ENCODE assay signal across 10 cellular contexts in genomic region chr10:133100706-133101463, GRCh38. TPM values are rescaled to one million over a fixed set of nuclear protein-coding genes. Genes with fewer than 3 reads are reported as not detected.
DNase-seq lines count a peak whose midpoint lies in the region; ATAC-seq and TF ChIP-seq lines count a peak whose summit lies in the region.
"Had no signal": no experiment of that assay in that cellular context is flagged by ENCODE, and none has a peak within 500 bp of the region (broad histone marks: within the 10 kb centered on the region; RNA-seq: fewer than 3 reads in every experiment).

No MANE protein-coding gene starts in this region.

- CTCF ChIA-PET in activated CD4-positive, alpha-beta T cell treated with anti-CD3 and anti-CD28 coated beads for 36 hours (lab: Charles Lee) = interaction anchor here (1.0 kb wide), 1 partner anchor 24 kb away, joined by 3 read pairs; no protein-coding TSS in a partner anchor

- H3K9me3 ChIP-seq in endodermal cell (ENCODE audit: control insufficient read depth, low read length) = no peaks in the 10 kb centered on the region

- POLR2A ChIA-PET in activated CD4-positive, alpha-beta T cell treated with anti-CD3 and anti-CD28 coated beads for 36 hours (lab: Charles Lee) = interaction anchor here (0.6 kb wide), 1 partner anchor 42 kb away, joined by 10 read pairs; no protein-coding TSS in a partner anchor

- H3K27me3 ChIP-seq in endodermal cell (ENCODE audit: control insufficient read depth, insufficient read depth, low read length, poor library complexity, severe bottlenecking) = no peaks in the 10 kb centered on the region

- no peaks in the 10 kb centered on the region for H3K36me3 ChIP-seq in endodermal cell (ENCODE audit: control insufficient read depth, insufficient read depth, low read length)

- TF ChIP-seq CTCF in endodermal cell (conservative IDR thresholded peaks at IDR 0.05) = no peak
- TF ChIP-seq CTCF in chondrocyte (IDR thresholded peaks at IDR 0.05) = no peak

- H3K4me1 Mint-ChIP-seq in activated CD4-positive, alpha-beta T cell treated with anti-CD3 and anti-CD28 coated beads for 36 hours = peaks cover 3% of the 10 kb centered on the region
- no peaks in the 10 kb centered on the region for H3K4me1 Mint-ChIP-seq in endodermal cell
- no peaks in the 10 kb centered on the region for H3K4me1 Mint-ChIP-seq in chondrocyte (ENCODE audit: low read depth)

- H3K9me3 Mint-ChIP-seq in activated CD4-positive, alpha-beta T cell treated with anti-CD3 and anti-CD28 coated beads for 36 hours (ENCODE audit: low read depth) = no peaks in the 10 kb centered on the region
- H3K9me3 Mint-ChIP-seq in endodermal cell (no peaks in the 10 kb centered on the region), chondrocyte (ENCODE audit: low read depth) (no peaks in the 10 kb centered on the region)

- H3K27me3 Mint-ChIP-seq in activated CD4-positive, alpha-beta T cell treated with anti-CD3 and anti-CD28 coated beads for 36 hours = peaks cover 11% of the 10 kb centered on the region
- H3K27me3 Mint-ChIP-seq in endodermal cell (ENCODE audit: insufficient read depth) (peaks cover 5% of the 10 kb centered on the region), chondrocyte (ENCODE audit: low read depth) (peaks cover 38% of the 10 kb centered on the region)

- H3K4me1 ChIP-seq in endodermal cell (ENCODE audit: control insufficient read depth, insufficient read depth, low read length) = no peaks in the 10 kb centered on the region

- no peak overlapping the region for H3K9ac ChIP-seq in endodermal cell (ENCODE audit: extremely low read depth, low read length, poor library complexity, severe bottlenecking)

- H3K27ac ChIP-seq in endodermal cell (ENCODE audit: low read depth, low read length) = no peak overlapping the region

- intact Hi-C loops in activated CD4-positive, alpha-beta T cell treated with anti-CD3 and anti-CD28 coated beads for 36 hours (cut with DNase I, micrococcal nuclease) = no loop called here

- no peaks in the 10 kb centered on the region for H3K36me3 Mint-ChIP-seq in activated CD4-positive, alpha-beta T cell treated with anti-CD3 and anti-CD28 coated beads for 36 hours (ENCODE audit: low read depth)
- H3K36me3 Mint-ChIP-seq in endodermal cell (ENCODE audit: low read depth) = no peaks in the 10 kb centered on the region
- no peaks in the 10 kb centered on the region for H3K36me3 Mint-ChIP-seq in chondrocyte (ENCODE audit: low read depth)

- H3K27ac Mint-ChIP-seq in activated CD4-positive, alpha-beta T cell treated with anti-CD3 and anti-CD28 coated beads for 36 hours = no peak overlapping the region
- no peak overlapping the region for H3K27ac Mint-ChIP-seq in endodermal cell
- no peak overlapping the region for H3K27ac Mint-ChIP-seq in chondrocyte (ENCODE audit: unreplicated experiment)

- peak; percentile 84 for ATAC-seq in activated CD4-positive, alpha-beta T cell treated with anti-CD3 and anti-CD28 coated beads for 36 hours
- ATAC-seq in GM18519 (IDR thresholded peaks at IDR 0.05; ENCODE audit: low FRiP score, unreplicated experiment) = no peak
- no peak for ATAC-seq in HG03196 (IDR thresholded peaks at IDR 0.05; ENCODE audit: unreplicated experiment)

- H3K4me3 ChIP-seq in endodermal cell (ENCODE audit: low read length) = no peak overlapping the region

- H3K4me3 Mint-ChIP-seq in activated CD4-positive, alpha-beta T cell treated with anti-CD3 and anti-CD28 coated beads for 36 hours = no peak overlapping the region
- H3K4me3 Mint-ChIP-seq in endodermal cell (no peak overlapping the region), chondrocyte (ENCODE audit: unreplicated experiment) (no peak overlapping the region)

- peak; percentile 63 for DNase-seq in activated CD4-positive, alpha-beta T cell treated with anti-CD3 and anti-CD28 coated beads for 36 hours
- no peak for DNase-seq in activated CD4-positive, alpha-beta T cell treated with anti-CD3 and anti-CD28 coated beads for 1 hour
- DNase-seq in RKO (ENCODE audit: low spot score) (peak; percentile 5), endodermal cell (peak; percentile 98), chondrocyte (ENCODE audit: low spot score) (no peak)
- DNase-seq in stimulated activated CD8-positive, alpha-beta memory T cell treated with anti-CD3 and anti-CD28 coated beads, Interleukin-7, amount 100 ng/mL, for 24 hours (ENCODE audit: low read depth) = peak; percentile 10
- DNase-seq: NCI-H526 treated with DMSO at 0.1 percent for 48 hours had no signal

- WGBS in endodermal cell (ENCODE audit: insufficient coverage in 1 of 2, insufficient read length in 1 of 2), 2 experiments = 45 to 56% methylated on average over 26 to 40 of the region's 40 CpGs

RNA-seq across cellular contexts. Expression of gene ADGRA1, which starts 13.2 kb away (rescaled TPM):
- not detected for total RNA-seq in activated CD4-positive, alpha-beta T cell treated with anti-CD3 and anti-CD28 coated beads for 36 hours
- total RNA-seq in endodermal cell (1 to 10 TPM in 1 of 2 donors, under 1 TPM in 1; 0.24 to 1.0 TPM), chondrocyte (not detected in 3 replicates)
- polyA plus RNA-seq in endodermal cell (2013, experiment 1 of 2) = 5.6 TPM
- polyA plus RNA-seq in endodermal cell (2013, experiment 2 of 2) = 6.9 TPM
- polyA plus RNA-seq: BJ had no signal

RNA-seq across cellular contexts. Expression of gene KNDC1, which starts 59.1 kb away (rescaled TPM):
- not detected for total RNA-seq in activated CD4-positive, alpha-beta T cell treated with anti-CD3 and anti-CD28 coated beads for 36 hours
- total RNA-seq in endodermal cell (1 to 10 TPM; 6.5 to 9.6 TPM), chondrocyte (0.24 to 0.72 TPM (median 0.55 TPM) in 3 replicates)
- 7.3 TPM for polyA plus RNA-seq in endodermal cell (2013, experiment 1 of 2)
- 4.6 TPM for polyA plus RNA-seq in endodermal cell (2013, experiment 2 of 2)

Comparison
In these comparisons a context has a peak if more than half of its experiments do, and no peak if none do; other contexts are left out.
1. DNase-seq: peak in activated CD4-positive, alpha-beta T cell treated with anti-CD3 and anti-CD28 coated beads for 36 hours (single experiment), RKO (single experiment), endodermal cell (single experiment) and stimulated activated CD8-positive, alpha-beta memory T cell treated with anti-CD3 and anti-CD28 coated beads, Interleukin-7, amount 100 ng/mL, for 24 hours (single experiment); none in activated CD4-positive, alpha-beta T cell treated with anti-CD3 and anti-CD28 coated beads for 1 hour (single experiment) and chondrocyte (single experiment).